ENCODE assay signal across 20 cellular contexts in genomic region chr19:31595521-31595920, GRCh38.
"Had no signal": no experiment of that assay in that cellular context is flagged by ENCODE, and none has a peak within 500 bp of the region (broad histone marks: within the 10 kb centered on the region; RNA-seq: fewer than 3 reads in every experiment).

No MANE protein-coding gene starts in this region.

- H3K4me3 Mint-ChIP-seq: activated CD8-positive, alpha-beta T cell treated with anti-CD3 and anti-CD28 coated beads, Interleukin-2, amount 10 ng/mL, durations not matched to agents 7 days and 5 days; activated naive CD8-positive, alpha-beta T cell; activated T-cell treated with anti-CD3 and anti-CD28 coated beads, Interleukin-2, amount 50 U/mL, for 24 hours; brain; T-helper 1 cell treated with Interleukin-12 subunit alpha and Interleukin-12 subunit beta and Interleukin-4 antibody, amounts not matched to agents 30 μg/mL and 1 μg/mL, for 36 hours had no signal

- H3K9me3 Mint-ChIP-seq: activated T-cell treated with anti-CD3 and anti-CD28 coated beads, Interleukin-2, amount 50 U/mL, for 24 hours had no signal

- H3K27ac Mint-ChIP-seq: activated CD8-positive, alpha-beta T cell treated with anti-CD3 and anti-CD28 coated beads, Interleukin-2, amount 10 ng/mL, durations not matched to agents 7 days and 5 days; activated naive CD8-positive, alpha-beta T cell; activated T-cell treated with anti-CD3 and anti-CD28 coated beads, Interleukin-2, amount 50 U/mL, for 24 hours; brain; T-helper 1 cell treated with Interleukin-12 subunit alpha and Interleukin-12 subunit beta and Interleukin-4 antibody, amounts not matched to agents 30 μg/mL and 1 μg/mL, for 36 hours had no signal

- DNase-seq: activated CD4-positive, alpha-beta T cell treated with anti-CD3 and anti-CD28 coated beads for 4 hours; activated CD8-positive, alpha-beta memory T cell treated with anti-CD3 and anti-CD28 coated beads, Interleukin-2, amount 50 U/mL, for 48 hours; activated CD8-positive, alpha-beta T cell treated with anti-CD3 and anti-CD28 coated beads, Interleukin-2, amount 10 ng/mL, durations not matched to agents 7 days and 5 days; activated effector memory CD4-positive, alpha-beta T cell treated with anti-CD3 and anti-CD28 coated beads, Interleukin-2, amount 50 U/mL, for 16 hours; activated naive CD4-positive, alpha-beta T cell treated with Interleukin-2 at 50 U/mL for 16 hours; activated T-cell treated with anti-CD3 and anti-CD28 coated beads, Interleukin-2, amount 50 U/mL, for 24 hours; MM.1S; NCI-H1105 treated with DMSO at 0.1 percent for 48 hours; NCI-H1436 treated with DMSO at 0.1 percent for 48 hours; NCI-H187 treated with DMSO at 0.1 percent for 48 hours; NCI-H2081 treated with DMSO at 0.1 percent for 48 hours; NCI-H446 treated with DMSO at 0.1 percent for 48 hours; NCI-H524 treated with DMSO at 0.1 percent for 48 hours; NCI-H82; NK-92 treated with Interleukin-12 subunit alpha and Interleukin-12 subunit beta, amount 100 ng/mL, for 24 hours; OCI-M1; SHP77 had no signal

- H3K36me3 Mint-ChIP-seq: activated naive CD8-positive, alpha-beta T cell; brain had no signal
